In the genomic region with DNA sequence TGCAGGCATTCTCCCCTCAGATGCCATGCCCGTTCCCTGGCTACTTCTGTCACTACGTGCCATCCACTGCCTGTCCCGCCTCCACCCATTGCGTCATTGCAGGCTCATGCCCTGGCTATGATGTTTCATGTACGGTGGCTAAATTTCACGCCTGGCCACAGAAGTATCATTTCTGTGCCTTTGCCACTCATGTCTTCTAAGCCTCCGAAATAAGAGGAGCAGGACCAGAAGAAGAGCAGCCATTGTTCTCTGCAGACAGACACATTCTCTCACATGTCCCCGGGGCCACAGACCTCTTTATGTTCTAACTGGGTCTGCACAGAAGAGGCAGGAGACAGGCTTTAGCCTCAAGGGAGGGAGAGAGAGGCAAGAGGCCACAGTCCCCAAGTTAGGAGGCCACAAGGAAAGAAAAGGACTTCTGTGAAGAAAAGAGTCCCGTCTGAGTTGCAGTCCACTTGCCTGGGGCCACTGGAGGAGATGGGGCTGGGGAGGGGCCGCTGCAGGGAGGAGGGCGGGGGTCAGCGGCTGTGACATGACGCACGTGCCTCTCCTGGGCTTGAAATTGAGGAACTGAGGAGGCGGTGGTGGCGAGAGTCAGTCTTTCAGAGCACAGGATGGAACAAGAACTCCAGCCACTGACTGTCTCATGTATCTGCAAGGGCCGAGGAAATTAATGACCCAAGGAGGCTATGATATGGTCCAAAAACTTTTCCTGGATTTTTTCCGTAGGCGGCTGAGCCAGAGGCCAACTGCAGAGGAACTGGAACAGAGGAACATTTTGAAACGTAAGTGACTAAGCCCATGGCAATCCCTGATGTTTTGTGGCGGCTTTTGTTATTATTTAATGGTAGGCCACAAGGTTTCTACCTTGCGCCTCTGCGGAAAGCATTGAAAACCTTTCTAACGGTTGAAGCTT, we compare ENCODE assay signal across 7 cellular contexts. TPM values are rescaled to one million over a fixed set of nuclear protein-coding genes. Genes with fewer than 3 reads are reported as not detected.
DNase-seq lines count a peak whose midpoint lies in the region; ATAC-seq and TF ChIP-seq lines count a peak whose summit lies in the region.

No MANE protein-coding gene starts in this region.

- no peaks in the 10 kb centered on the region for H3K36me3 ChIP-seq in gastrocnemius medialis

- no peaks in the 10 kb centered on the region for H3K27me3 ChIP-seq in gastrocnemius medialis

- intact Hi-C loops in gastrocnemius medialis (cut with DNase I; ENCODE audit: low total_unique reads): no loop called here

- peaks cover 0 to 2% (median 0%) of the 10 kb centered on the region in 5 experiments for H3K9me3 Mint-ChIP-seq in brain

- H3K4me1 Mint-ChIP-seq in brain: peaks cover 15% of the 10 kb centered on the region

- H3K27ac Mint-ChIP-seq in brain: peak overlapping the region in 3 of 5 experiments; percentile 26 to 47 (median 38)

- no peaks in the 10 kb centered on the region for H3K9me3 ChIP-seq in gastrocnemius medialis

- H3K27ac ChIP-seq in gastrocnemius medialis: no peak overlapping the region

- no peaks in the 10 kb centered on the region for H3K27me3 Mint-ChIP-seq in brain

- peak; percentile 32 to 33 for DNase-seq in gastrocnemius medialis
- DNase-seq in NCI-H1092 treated with DMSO at 0.1 percent for 48 hours (lab: John Stamatoyannopoulos, UW): no peak
- no peak for DNase-seq in T-helper 2 cell
- DNase-seq in hippocampal formation (lab: John Stamatoyannopoulos, UW): no peak

- ATAC-seq in HG03175 (IDR thresholded peaks at IDR 0.05; ENCODE audit: unreplicated experiment) (peak; percentile 67), gastrocnemius medialis (no peak)

- H3K4me3 Mint-ChIP-seq in brain: peak overlapping the region in 1 of 5 experiments; percentile 9

- H3K4me1 ChIP-seq in gastrocnemius medialis: no peaks in the 10 kb centered on the region

- TF ChIP-seq POLR2A in GM19193 (IDR thresholded peaks at IDR 0.05; ENCODE audit: extremely low read depth, insufficient read depth, insufficient read length) (peak; percentile 72), gastrocnemius medialis (IDR thresholded peaks at IDR 0.05) (no peak)

- H3K36me3 Mint-ChIP-seq in brain: peaks cover 42% of the 10 kb centered on the region

- no peak overlapping the region for H3K4me3 ChIP-seq in gastrocnemius medialis

- TF ChIP-seq CTCF in brain (conservative IDR thresholded peaks at IDR 0.05) (no peak), gastrocnemius medialis (IDR thresholded peaks at IDR 0.05 in 4 of 5, conservative IDR thresholded peaks at IDR 0.05 in 1 of 5) (no peak)

- in situ Hi-C loops in gastrocnemius medialis (cut with MboI; ENCODE audit: low sequenced_read_pairs in 4 of 4): no loop called here

RNA-seq across cellular contexts. Expression of gene TBC1D7, which starts 55.9 kb away (rescaled TPM):
- polyA plus RNA-seq in brain (ENCODE audit: insufficient read depth, low read depth, low replicate concordance): 39.1 TPM
- total RNA-seq in gastrocnemius medialis: 10 to 100 TPM in 1 of 4 donors, 1 to 10 TPM in 3; 5.7 to 14.9 (median 6.6) TPM

Comparison
In these comparisons a context has a peak if more than half of its experiments do, and no peak if none do; other contexts are left out.
1. DNase-seq: peak in gastrocnemius medialis (2 of 2); none in NCI-H1092 treated with DMSO at 0.1 percent for 48 hours (single experiment), T-helper 2 cell (0 of 5) and hippocampal formation (0 of 2).